1 cellular context compared by ENCODE assay signal in genomic region chr4:113446019-113446418, GRCh38.
TF ChIP-seq lines count a peak whose summit lies in the region.

No MANE protein-coding gene starts in this region.

TF ChIP-seq in HCT116, 20 proteins besides CTCF, POLR2A, EP300 and RAD21 (continued from another document):
- TF ChIP-seq, protein P1, sequence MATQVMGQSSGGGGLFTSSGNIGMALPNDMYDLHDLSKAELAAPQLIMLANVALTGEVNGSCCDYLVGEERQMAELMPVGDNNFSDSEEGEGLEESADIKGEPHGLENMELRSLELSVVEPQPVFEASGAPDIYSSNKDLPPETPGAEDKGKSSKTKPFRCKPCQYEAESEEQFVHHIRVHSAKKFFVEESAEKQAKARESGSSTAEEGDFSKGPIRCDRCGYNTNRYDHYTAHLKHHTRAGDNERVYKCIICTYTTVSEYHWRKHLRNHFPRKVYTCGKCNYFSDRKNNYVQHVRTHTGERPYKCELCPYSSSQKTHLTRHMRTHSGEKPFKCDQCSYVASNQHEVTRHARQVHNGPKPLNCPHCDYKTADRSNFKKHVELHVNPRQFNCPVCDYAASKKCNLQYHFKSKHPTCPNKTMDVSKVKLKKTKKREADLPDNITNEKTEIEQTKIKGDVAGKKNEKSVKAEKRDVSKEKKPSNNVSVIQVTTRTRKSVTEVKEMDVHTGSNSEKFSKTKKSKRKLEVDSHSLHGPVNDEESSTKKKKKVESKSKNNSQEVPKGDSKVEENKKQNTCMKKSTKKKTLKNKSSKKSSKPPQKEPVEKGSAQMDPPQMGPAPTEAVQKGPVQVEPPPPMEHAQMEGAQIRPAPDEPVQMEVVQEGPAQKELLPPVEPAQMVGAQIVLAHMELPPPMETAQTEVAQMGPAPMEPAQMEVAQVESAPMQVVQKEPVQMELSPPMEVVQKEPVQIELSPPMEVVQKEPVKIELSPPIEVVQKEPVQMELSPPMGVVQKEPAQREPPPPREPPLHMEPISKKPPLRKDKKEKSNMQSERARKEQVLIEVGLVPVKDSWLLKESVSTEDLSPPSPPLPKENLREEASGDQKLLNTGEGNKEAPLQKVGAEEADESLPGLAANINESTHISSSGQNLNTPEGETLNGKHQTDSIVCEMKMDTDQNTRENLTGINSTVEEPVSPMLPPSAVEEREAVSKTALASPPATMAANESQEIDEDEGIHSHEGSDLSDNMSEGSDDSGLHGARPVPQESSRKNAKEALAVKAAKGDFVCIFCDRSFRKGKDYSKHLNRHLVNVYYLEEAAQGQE (IDR thresholded peaks at IDR 0.05; ENCODE audit: low read depth), result no peak
- no peak for TF ChIP-seq ZFX (IDR thresholded peaks at IDR 0.05)
- peak; percentile 82 for TF ChIP-seq EGR1 (IDR thresholded peaks at IDR 0.05; ENCODE audit: low read depth)
- TF ChIP-seq CEBPB (IDR thresholded peaks at IDR 0.05; ENCODE audit: low read depth), result peak; percentile 94
- TF ChIP-seq EZH2 (IDR thresholded peaks at IDR 0.05), result no peak
- peak; percentile 98 for TF ChIP-seq JUND (IDR thresholded peaks at IDR 0.05)
- no peak for TF ChIP-seq ELF1 (IDR thresholded peaks at IDR 0.05; ENCODE audit: borderline replicate concordance, low read depth)
- peak; percentile 99 for TF ChIP-seq FOSL1 (IDR thresholded peaks at IDR 0.05; ENCODE audit: low read depth)
- TF ChIP-seq MAX (IDR thresholded peaks at IDR 0.05), result peak; percentile 77
